Comparison of ENCODE assay signal across 8 cellular contexts in genomic region chr2:163155279-163155883, GRCh38.
DNase-seq lines count a peak whose midpoint lies in the region; ATAC-seq and TF ChIP-seq lines count a peak whose summit lies in the region.

No MANE protein-coding gene starts in this region.

- H3K9me2 ChIP-seq in OCI-LY7 (ENCODE audit: insufficient read depth, low read length) = no peaks in the 10 kb centered on the region

- TF ChIP-seq CTCF in OCI-LY7 (conservative IDR thresholded peaks at IDR 0.05; ENCODE audit: low read length) (peak; percentile 75), psoas muscle (IDR thresholded peaks at IDR 0.05) (peak; percentile 64)

- BruUV-seq in OCI-LY7 (replicated peaks; lab: Mats Ljungman, UMichigan) = no TSS peak

- H3K9me3 ChIP-seq in OCI-LY7 (ENCODE audit: low read length) = no peaks in the 10 kb centered on the region
- no peaks in the 10 kb centered on the region for H3K9me3 ChIP-seq in psoas muscle

- no peaks in the 10 kb centered on the region for H3K27me3 ChIP-seq in psoas muscle (ENCODE audit: insufficient read depth in 3 of 3, low read length in 2 of 3)

- intact Hi-C loops in OCI-LY7 (cut with micrococcal nuclease; ENCODE audit: unreplicated experiment) (no loop called here), psoas muscle (cut with DNase I) (no loop called here)

- 36 to 43% (median 40%) methylated on average over 3 of the region's 3 CpGs for WGBS in psoas muscle, 3 donors

- H3K79me2 ChIP-seq in OCI-LY7 (ENCODE audit: insufficient read depth, low read depth, low read length) = no peaks in the 10 kb centered on the region

- H3K4me2 ChIP-seq in OCI-LY7 (ENCODE audit: low read length) = no peak overlapping the region

- DNase-seq in EL = peak; percentile 34
- peak; percentile 29 for DNase-seq in OCI-LY7 (ENCODE audit: low spot score)
- no peak for DNase-seq in psoas muscle
- DNase-seq in GM19240 (ENCODE audit: insufficient read length, low spot score) = no peak
- DNase-seq in NCI-H187 treated with DMSO at 0.1 percent for 48 hours (lab: John Stamatoyannopoulos, UW) = no peak

- no peak overlapping the region for H2AFZ ChIP-seq in OCI-LY7 (ENCODE audit: low read length)

- no peaks in the 10 kb centered on the region for H3K36me3 ChIP-seq in OCI-LY7 (ENCODE audit: insufficient read depth, low read length)
- H3K36me3 ChIP-seq in psoas muscle (ENCODE audit: insufficient read depth in 1 of 2, low read depth in 1 of 2) = no peaks in the 10 kb centered on the region

- POLR2A ChIA-PET in OCI-LY7 (lab: Charles Lee) = interaction anchor here (0.5 to 1.5 kb wide), 2 partner anchors 28 to 839 kb away, joined by 4 to 5 read pairs; no protein-coding TSS in a partner anchor

- H3K4me1 ChIP-seq in OCI-LY7 (ENCODE audit: insufficient read depth, low read length, poor library complexity, severe bottlenecking) (no peaks in the 10 kb centered on the region), psoas muscle (no peaks in the 10 kb centered on the region)

- CTCF ChIA-PET in OCI-LY7 (lab: Charles Lee; ENCODE audit: unreplicated experiment) = no interaction called here

- H3K4me3 ChIP-seq in OCI-LY7 (ENCODE audit: low read depth, low read length, poor library complexity, severe bottlenecking) (no peak overlapping the region), psoas muscle (no peak overlapping the region)

- H4K20me1 ChIP-seq in OCI-LY7 (ENCODE audit: insufficient read depth, low read length) = no peaks in the 10 kb centered on the region

- H3K27ac ChIP-seq in OCI-LY7 (ENCODE audit: low read depth, low read length, poor library complexity, severe bottlenecking) = no peak overlapping the region
- H3K27ac ChIP-seq in psoas muscle = no peak overlapping the region

- ATAC-seq in GM21447 (IDR thresholded peaks at IDR 0.05; ENCODE audit: unreplicated experiment) = peak; percentile 80
- peak; percentile 86 for ATAC-seq in HG03571 (IDR thresholded peaks at IDR 0.05; ENCODE audit: unreplicated experiment)
- ATAC-seq in esophagus mucosa = peak; percentile 58
- ATAC-seq in psoas muscle = peak in 2 of 4 donors; percentile 36 to 52

Comparison
In these comparisons a context has a peak if more than half of its experiments do, and no peak if none do; other contexts are left out.
1. DNase-seq: peak in EL (single experiment) and OCI-LY7 (single experiment); none in psoas muscle (0 of 2), GM19240 (single experiment) and NCI-H187 treated with DMSO at 0.1 percent for 48 hours (single experiment).